26 cellular contexts compared by ENCODE assay signal in genomic region chr1:119387858-119388257, GRCh38. TPM values are rescaled to one million over a fixed set of nuclear protein-coding genes. Genes with fewer than 3 reads are reported as not detected.
A peak's percentile ranks its signal among the peaks of the same experiment; 100 is the strongest.
DNase-seq lines count a peak whose midpoint lies in the region; ATAC-seq, FAIRE-seq and TF ChIP-seq lines count a peak whose summit lies in the region.
"Had no signal": no experiment of that assay in that cellular context is flagged by ENCODE, and none has a peak within 500 bp of the region (broad histone marks: within the 10 kb centered on the region; RNA-seq: fewer than 3 reads in every experiment).

No MANE protein-coding gene starts in this region.

- no peak overlapping the region for H3K4ac ChIP-seq in H1 (replicated peaks; ENCODE audit: insufficient read length, low read depth, low read length)

- H3K36me3 ChIP-seq in liver (ENCODE audit: control insufficient read depth in 4 of 4, insufficient read depth in 3 of 4, low read depth in 1 of 4, low read length in 3 of 4) (peaks cover 0 to 40% (median 17%) of the 10 kb centered on the region in 4 donors), HepG2 (replicated peaks in 1 of 2; ENCODE audit: control insufficient read depth in 1 of 2, insufficient read depth in 2 of 2, low read length in 2 of 2) (no peaks in the 10 kb centered on the region), H1 (ENCODE audit: control insufficient read depth in 2 of 4, insufficient read depth in 4 of 4, low read length in 3 of 4) (no peaks in the 10 kb centered on the region)
- H3K36me3 ChIP-seq: BLaER1 treated with 17β-estradiol and CSF1 and Interleukin-3, amounts not matched to agents 10 nM and 100 nM; SJCRH30 had no signal

- H4K20me1 ChIP-seq in HepG2 (ENCODE audit: insufficient read depth, low read length), result no peaks in the 10 kb centered on the region
- H4K20me1 ChIP-seq in H1 (replicated peaks in 1 of 2; ENCODE audit: control insufficient read depth in 1 of 2, insufficient read depth in 2 of 2, low read length in 2 of 2), result no peaks in the 10 kb centered on the region
- H4K20me1 ChIP-seq: BLaER1 treated with 17β-estradiol and CSF1 and Interleukin-3, amounts not matched to agents 10 nM and 100 nM had no signal

- H3K27ac ChIP-seq in liver (ENCODE audit: low read depth in 1 of 2, low read length in 2 of 2), result peak overlapping the region; percentile 45 to 51
- H3K27ac ChIP-seq in HepG2 (ENCODE audit: extremely low read length, insufficient read depth, low read length), result no peak overlapping the region
- no peak overlapping the region for H3K27ac ChIP-seq in H1 (ENCODE audit: low read depth, low read length)
- H3K27ac ChIP-seq: BLaER1 treated with 17β-estradiol and CSF1 and Interleukin-3, amounts not matched to agents 10 nM and 100 nM; HL-60; SJCRH30 had no signal

- no peak overlapping the region for H4K5ac ChIP-seq in H1 (ENCODE audit: insufficient read length, low read depth, low read length)

- no TSS peak for BruUV-seq in HepG2 (replicated peaks; lab: Mats Ljungman, UMichigan)

- no peak overlapping the region for H3K56ac ChIP-seq in H1 (replicated peaks; ENCODE audit: insufficient read length, low read depth, low read length)

- H2BK15ac ChIP-seq in H1 (ENCODE audit: low read length), result no peak overlapping the region

- H3K4me1 Mint-ChIP-seq in T-cell, result no peaks in the 10 kb centered on the region

- ATAC-seq in HepG2 (no peak), left lobe of liver (peak; percentile 41), T-cell (replicated peaks in 1 of 4) (no peak), HG02763 (IDR thresholded peaks at IDR 0.05; ENCODE audit: unreplicated experiment) (no peak)
- ATAC-seq: CD8-positive, alpha-beta T cell had no signal

- H3K27ac Mint-ChIP-seq in T-cell, result no peak overlapping the region
- H3K27ac Mint-ChIP-seq: CD8-positive, alpha-beta T cell had no signal

- WGBS in liver, result 38% methylated on average over 3 of the region's 3 CpGs
- WGBS in HepG2 (ENCODE audit: low lambda C conversion rate), result 14% methylated on average over 3 of the region's 3 CpGs
- WGBS in H1 (ENCODE audit: extremely low coverage in 1 of 2, insufficient coverage in 1 of 2, insufficient read length in 1 of 2, insufficient replicate concordance in 2 of 2, low coverage in 1 of 2, low lambda C conversion rate in 2 of 2, missing lambda C conversion rate in 1 of 2), 2 experiments, result 57% methylated on average over 3 of the region's 3 CpGs; no CpG with 5 or more reads in 1 of the 2 experiments

- TF ChIP-seq RAD21 in liver (IDR thresholded peaks at IDR 0.05) (no peak), HepG2 (CRISPR knock-in tag; IDR thresholded peaks at IDR 0.05) (no peak), H1 (IDR thresholded peaks at IDR 0.05 in 1 of 2, conservative IDR thresholded peaks at IDR 0.05 in 1 of 2; ENCODE audit: low read depth in 2 of 2, low read length in 2 of 2) (no peak)

- H3K79me2 ChIP-seq in HepG2 (ENCODE audit: insufficient read depth, low read length), result no peaks in the 10 kb centered on the region
- no peaks in the 10 kb centered on the region for H3K79me2 ChIP-seq in H1 (ENCODE audit: control insufficient read depth in 1 of 2, insufficient read depth in 2 of 2, low read length in 2 of 2)

- no peak overlapping the region for H2BK12ac ChIP-seq in H1 (ENCODE audit: low read depth, low read length)

- H2AK5ac ChIP-seq in H1 (ENCODE audit: low read depth, low read length), result no peak overlapping the region

- H3K4me3 ChIP-seq in liver (ENCODE audit: low read depth in 1 of 3, low read length in 3 of 3) (no peak overlapping the region), HepG2 (replicated peaks in 1 of 3; ENCODE audit: insufficient read depth in 1 of 3, low read depth in 2 of 3, low read length in 3 of 3) (no peak overlapping the region), H1 (ENCODE audit: extremely low read depth in 1 of 4, insufficient read depth in 2 of 4, low read depth in 3 of 4, low read length in 4 of 4) (no peak overlapping the region)
- H3K4me3 ChIP-seq: BLaER1 treated with 17β-estradiol and CSF1 and Interleukin-3, amounts not matched to agents 10 nM and 100 nM; SJCRH30 had no signal

- H2BK20ac ChIP-seq in H1 (ENCODE audit: low read length), result no peak overlapping the region

- H3K36me3 Mint-ChIP-seq in T-cell, result no peaks in the 10 kb centered on the region
- H3K36me3 Mint-ChIP-seq: CD8-positive, alpha-beta T cell had no signal

- CTCF ChIA-PET in HepG2 (lab: Yijun Ruan, JAX; ENCODE audit: low intra/inter-chr PET ratio, low total read pairs), result no interaction called here
- CTCF ChIA-PET in H1 (lab: Charles Lee; ENCODE audit: partially characterized antibody), result interaction anchor here (0.6 to 1.5 kb wide), 5 partner anchors 14 to 1779 kb away, joined by 3 to 5 read pairs (median 4); no protein-coding TSS in a partner anchor
- CTCF ChIA-PET in T-cell (lab: Charles Lee), result no interaction called here

- H3K4me2 ChIP-seq in HepG2 (ENCODE audit: low read depth, low read length) (no peak overlapping the region), H1 (ENCODE audit: insufficient read depth in 1 of 2, low read depth in 2 of 2, low read length in 2 of 2) (no peak overlapping the region)
- H3K4me2 ChIP-seq: BLaER1 treated with 17β-estradiol and CSF1 and Interleukin-3, amounts not matched to agents 10 nM and 100 nM had no signal

- intact Hi-C loops in HepG2 (cut with micrococcal nuclease; ENCODE audit: unreplicated experiment), result no loop called here

- H3K4me1 ChIP-seq in liver (ENCODE audit: control insufficient read depth in 4 of 4, insufficient read depth in 4 of 4, low read length in 3 of 4) (peaks cover 11 to 90% (median 65%) of the 10 kb centered on the region in 4 donors), HepG2 (ENCODE audit: insufficient read depth, low read length) (no peaks in the 10 kb centered on the region; the same call in 1 of the 2 replicates), H1 (replicated peaks in 1 of 4; ENCODE audit: control insufficient read depth in 3 of 4, insufficient read depth in 4 of 4, low read length in 3 of 4) (peaks cover 0 to 5% (median 1%) of the 10 kb centered on the region in 4 experiments; a peak in 2 of 7 replicates)
- H3K4me1 ChIP-seq: BLaER1 treated with 17β-estradiol and CSF1 and Interleukin-3, amounts not matched to agents 10 nM and 100 nM; SJCRH30 had no signal

- no peak overlapping the region for H2AFZ ChIP-seq in HepG2 (ENCODE audit: low read length)
- peak overlapping the region; percentile 87 for H2AFZ ChIP-seq in H1 (ENCODE audit: low read length)

- POLR2A ChIA-PET in HepG2 (lab: Yijun Ruan, JAX) (no interaction called here), H1 (lab: Charles Lee; ENCODE audit: partially characterized antibody) (no interaction called here), T-cell (lab: Charles Lee) (no interaction called here)

- H2BK120ac ChIP-seq in H1 (replicated peaks; ENCODE audit: low read depth, low read length), result no peak overlapping the region

- TF ChIP-seq POLR2A in HepG2 (IDR thresholded peaks at IDR 0.05; ENCODE audit: insufficient read depth in 1 of 2, low read depth in 2 of 2, low read length in 2 of 2) (no peak), H1 (IDR thresholded peaks at IDR 0.05; ENCODE audit: control extremely low read depth in 1 of 2, low read depth in 2 of 2, low read length in 2 of 2) (no peak)

- TF ChIP-seq EP300 in HepG2 (IDR thresholded peaks at IDR 0.05; ENCODE audit: low read depth in 2 of 2, low read length in 2 of 2) (no peak), HepG2 (CRISPR knock-in tag; IDR thresholded peaks at IDR 0.05; ENCODE audit: borderline replicate concordance) (no peak), H1 (IDR thresholded peaks at IDR 0.05; ENCODE audit: borderline replicate concordance in 1 of 2, low read depth in 2 of 2, low read length in 2 of 2) (no peak)

- no peaks in the 10 kb centered on the region for H3K79me1 ChIP-seq in H1 (ENCODE audit: low read depth, low read length)

- no peak overlapping the region for H2BK5ac ChIP-seq in H1 (ENCODE audit: low read depth, low read length)

- no peak overlapping the region for H3K14ac ChIP-seq in H1 (ENCODE audit: insufficient read length)

- no peak for FAIRE-seq in HepG2 (lab: Jason Lieb, UNC)
- peak; percentile 75 for FAIRE-seq in H1 (lab: Jason Lieb, UNC)
- FAIRE-seq: H54, RCC 7860 had no signal

- no peak overlapping the region for H3K18ac ChIP-seq in H1 (ENCODE audit: extremely low read depth, low read length)

- peaks cover 0 to 10% of the 10 kb centered on the region in 2 donors for H3K27me3 Mint-ChIP-seq in T-cell

- no peak for DNase-seq in HepG2 (ENCODE audit: low spot score)
- DNase-seq in H1 (ENCODE audit: low read depth in 1 of 2, low spot score in 2 of 2), result no peak
- DNase-seq in left lobe of liver (ENCODE audit: low spot score), result no peak
- no peak for DNase-seq in T-cell
- no peak for DNase-seq in hepatic stellate cell (ENCODE audit: low spot score)
- no peak for DNase-seq in NCI-H1105 treated with DMSO at 0.1 percent for 48 hours (lab: John Stamatoyannopoulos, UW)
- DNase-seq: 8988T; CD8-positive, alpha-beta T cell; GDM1; KBM-7; NCI-H1092; NCI-H146; NCI-H2029; NCI-H226; NCI-H510A treated with DMSO at 0.1 percent for 48 hours; NCI-H748 treated with DMSO at 0.1 percent for 48 hours; NK-92 treated with Interleukin-12 subunit alpha and Interleukin-12 subunit beta, amount 100 ng/mL, for 24 hours; SJCRH30 had no signal

- no peaks in the 10 kb centered on the region for H3K23me2 ChIP-seq in H1 (ENCODE audit: low read depth, low read length)

- H3K9me3 Mint-ChIP-seq in T-cell, result no peaks in the 10 kb centered on the region
- H3K9me3 Mint-ChIP-seq: CD8-positive, alpha-beta T cell had no signal

- in situ Hi-C loops in HepG2 (cut with HindIII; ENCODE audit: extremely low pct_ligation_motif_present, low pct_unique_long_range_greater_than_20kb), result no loop called here

- no peak overlapping the region for H4K8ac ChIP-seq in H1 (ENCODE audit: extremely low read depth, insufficient read depth, low read length)

- H3K27me3 ChIP-seq in liver (ENCODE audit: control insufficient read depth in 4 of 4, insufficient read depth in 4 of 4, low read length in 3 of 4) (no peaks in the 10 kb centered on the region), HepG2 (ENCODE audit: control insufficient read depth in 1 of 2, insufficient read depth in 2 of 2, low read length in 2 of 2) (no peaks in the 10 kb centered on the region), H1 (replicated peaks in 1 of 4; ENCODE audit: control insufficient read depth in 3 of 4, extremely low read depth in 1 of 4, insufficient read depth in 3 of 4, low read length in 3 of 4) (no peaks in the 10 kb centered on the region)
- H3K27me3 ChIP-seq: BLaER1 treated with 17β-estradiol and CSF1 and Interleukin-3, amounts not matched to agents 10 nM and 100 nM had no signal

- no peak for TF ChIP-seq CTCF in liver (IDR thresholded peaks at IDR 0.05; ENCODE audit: low read depth, low read length, missing input control)
- TF ChIP-seq CTCF in HepG2 (CRISPR knock-in tag; IDR thresholded peaks at IDR 0.05), result no peak
- TF ChIP-seq CTCF in H1 (IDR thresholded peaks at IDR 0.05; ENCODE audit: control extremely low read depth in 1 of 3, insufficient read depth in 1 of 3, low read depth in 1 of 3, low read length in 3 of 3), result no peak

- no peak overlapping the region for H3K23ac ChIP-seq in H1 (ENCODE audit: insufficient read length)

- H3K9ac ChIP-seq in liver (ENCODE audit: low read depth in 1 of 2, low read length in 2 of 2), result no peak overlapping the region
- H3K9ac ChIP-seq in HepG2 (ENCODE audit: insufficient read depth, low read depth, low read length), result no peak overlapping the region
- H3K9ac ChIP-seq in H1 (replicated peaks in 1 of 4; ENCODE audit: extremely low read depth in 1 of 4, low read depth in 3 of 4, low read length in 3 of 4), result no peak overlapping the region
- H3K9ac ChIP-seq: BLaER1 treated with 17β-estradiol and CSF1 and Interleukin-3, amounts not matched to agents 10 nM and 100 nM had no signal

- no peaks in the 10 kb centered on the region for H3K9me3 ChIP-seq in liver (ENCODE audit: control insufficient read depth in 4 of 4, low read length in 3 of 4)
- no peaks in the 10 kb centered on the region for H3K9me3 ChIP-seq in HepG2 (ENCODE audit: low read length)
- no peaks in the 10 kb centered on the region for H3K9me3 ChIP-seq in H1 (ENCODE audit: insufficient read depth in 2 of 2, low read depth in 1 of 2, low read length in 1 of 2)
- H3K9me3 ChIP-seq: BLaER1 treated with 17β-estradiol and CSF1 and Interleukin-3, amounts not matched to agents 10 nM and 100 nM; SJCRH30 had no signal

- no peak overlapping the region for H4K91ac ChIP-seq in H1 (replicated peaks; ENCODE audit: insufficient read length, low read length)

- no peak overlapping the region for H3K4me3 Mint-ChIP-seq in T-cell
- H3K4me3 Mint-ChIP-seq: CD8-positive, alpha-beta T cell had no signal

RNA-seq across cellular contexts. Expression of gene HAO2, which starts 19.3 kb away (rescaled TPM):
- total RNA-seq in liver (100 to 1,000 TPM in 1 of 2 donors, 1 to 10 TPM in 1; 8.2 to 377 TPM), HepG2 (2016; rRNA removed; fragmentation: Illumina TruSeq; extraction: Trizol) (0.09 TPM in 1 of 2 replicates, not detected in the other), left lobe of liver (206 TPM), T-cell (not detected)
- polyA plus RNA-seq in liver (100 to 1,000 TPM in 1 of 2 donors, 10 to 100 TPM in 1; 64.1 to 236 TPM), HepG2 (2011; rRNA removed) (0.05 and 0.08 TPM in 2 replicates), H1 (2011; rRNA removed) (0.08 TPM in 1 of 2 replicates, not detected in the other)
- total RNA-seq in HepG2 (2016; cell fraction: cytosol; rRNA removed; fragmentation: Illumina TruSeq; extraction: Trizol; ENCODE audit: low read depth), result not detected in 2 replicates
- total RNA-seq in HepG2 (2016; cell fraction: insoluble cytoplasmic fraction; rRNA removed; fragmentation: Illumina TruSeq; extraction: Trizol), result 0.15 TPM in 1 of 2 replicates, not detected in the other
- 0.28 TPM in 1 of 2 replicates, not detected in the other for total RNA-seq in HepG2 (2016; cell fraction: membrane; rRNA removed; fragmentation: Illumina TruSeq; extraction: Trizol)
- 0.34 and 0.40 TPM in 2 replicates for total RNA-seq in HepG2 (2016; cell fraction: nucleus; rRNA removed; fragmentation: Illumina TruSeq; extraction: Trizol)
- polyA plus RNA-seq in HepG2 (2011; cell fraction: cytosol; rRNA removed), result 0.03 and 0.08 TPM in 2 replicates
- 0.90 and 0.96 TPM in 2 replicates for polyA plus RNA-seq in HepG2 (2011; cell fraction: nucleus; rRNA removed)
- polyA plus RNA-seq in HepG2 (2012), result 0.19 and 0.42 TPM in 2 replicates
- not detected in 2 replicates for polyA plus RNA-seq in HepG2 (2016; cell fraction: cytosol; fragmentation: Illumina TruSeq; extraction: Trizol; ENCODE audit: low read depth)
- polyA plus RNA-seq in HepG2 (2016; cell fraction: insoluble cytoplasmic fraction; fragmentation: Illumina TruSeq; extraction: Trizol; ENCODE audit: low read depth), result not detected in 2 replicates
- not detected in 2 replicates for polyA plus RNA-seq in HepG2 (2016; cell fraction: membrane; fragmentation: Illumina TruSeq; extraction: Trizol; ENCODE audit: low read depth)
- 0.27 TPM in 1 of 2 replicates, not detected in the other for polyA plus RNA-seq in HepG2 (2016; cell fraction: nucleus; fragmentation: Illumina TruSeq; extraction: Trizol; ENCODE audit: insufficient read depth, low read depth)
- 0.48 TPM in 1 of 2 replicates, not detected in the other for polyA minus RNA-seq in HepG2 (2011; rRNA and poly(A)+ RNA removed; ENCODE audit: low replicate concordance)
- not detected in 2 replicates for polyA minus RNA-seq in HepG2 (2011; cell fraction: cytosol; rRNA and poly(A)+ RNA removed)
- polyA minus RNA-seq in HepG2 (2011; cell fraction: nucleus; rRNA and poly(A)+ RNA removed), result 0.87 and 0.90 TPM in 2 replicates
- total RNA-seq in H1 (2021; fragmentation: NEBNext Ultra II Directional; extraction: Animal tissue kit (Norgen Biotek cat#: 25700)), result not detected in 2 replicates
- 0.06 TPM for polyA plus RNA-seq in H1 (2011; cell fraction: cytosol; rRNA removed)
- 0.50 TPM for polyA plus RNA-seq in H1 (2011; cell fraction: nucleus; rRNA removed)
- not detected in 4 replicates for polyA plus RNA-seq in H1 (2012, experiment 1 of 2)
- 0.16 TPM for polyA plus RNA-seq in H1 (2012, experiment 2 of 2)
- polyA plus RNA-seq in H1 (2013, experiment 1 of 2), result 0.20 TPM
- 0.06 TPM for polyA plus RNA-seq in H1 (2013, experiment 2 of 2)
- polyA minus RNA-seq in H1 (2011; rRNA and poly(A)+ RNA removed), result 0.19 and 0.20 TPM in 2 replicates
- not detected for polyA minus RNA-seq in H1 (2011; cell fraction: cytosol; rRNA and poly(A)+ RNA removed)
- not detected for polyA minus RNA-seq in H1 (2011; cell fraction: nucleus; rRNA and poly(A)+ RNA removed)
- total RNA-seq: CD8-positive, alpha-beta T cell; HT-29; OCI-LY7; SJCRH30 had no signal

RNA-seq across cellular contexts. Expression of gene HSD3B2, which starts 27.1 kb away (rescaled TPM):
- under 1 TPM in 1 of 2 donors, not detected in 1; 0.25 TPM for total RNA-seq in liver
- under 1 TPM; 0.14 to 0.18 TPM for polyA plus RNA-seq in liver
- total RNA-seq in HepG2 (2016; rRNA removed; fragmentation: Illumina TruSeq; extraction: Trizol), result not detected in 2 replicates
- not detected in 2 replicates for total RNA-seq in HepG2 (2016; cell fraction: cytosol; rRNA removed; fragmentation: Illumina TruSeq; extraction: Trizol; ENCODE audit: low read depth)
- not detected in 2 replicates for total RNA-seq in HepG2 (2016; cell fraction: insoluble cytoplasmic fraction; rRNA removed; fragmentation: Illumina TruSeq; extraction: Trizol)
- total RNA-seq in HepG2 (2016; cell fraction: membrane; rRNA removed; fragmentation: Illumina TruSeq; extraction: Trizol), result not detected in 2 replicates
- total RNA-seq in HepG2 (2016; cell fraction: nucleus; rRNA removed; fragmentation: Illumina TruSeq; extraction: Trizol), result not detected in 2 replicates
- 0.04 and 0.20 TPM in 2 replicates for polyA plus RNA-seq in HepG2 (2011; rRNA removed)
- polyA plus RNA-seq in HepG2 (2011; cell fraction: cytosol; rRNA removed), result not detected in 2 replicates
- polyA plus RNA-seq in HepG2 (2011; cell fraction: nucleus; rRNA removed), result 0.23 TPM in 1 of 2 replicates, not detected in the other
- not detected in 2 replicates for polyA plus RNA-seq in HepG2 (2012)
- polyA plus RNA-seq in HepG2 (2016; cell fraction: cytosol; fragmentation: Illumina TruSeq; extraction: Trizol; ENCODE audit: low read depth), result not detected in 2 replicates
- not detected in 2 replicates for polyA plus RNA-seq in HepG2 (2016; cell fraction: insoluble cytoplasmic fraction; fragmentation: Illumina TruSeq; extraction: Trizol; ENCODE audit: low read depth)
- polyA plus RNA-seq in HepG2 (2016; cell fraction: membrane; fragmentation: Illumina TruSeq; extraction: Trizol; ENCODE audit: low read depth), result not detected in 2 replicates
- not detected in 2 replicates for polyA plus RNA-seq in HepG2 (2016; cell fraction: nucleus; fragmentation: Illumina TruSeq; extraction: Trizol; ENCODE audit: insufficient read depth, low read depth)
- not detected in 2 replicates for polyA minus RNA-seq in HepG2 (2011; rRNA and poly(A)+ RNA removed; ENCODE audit: low replicate concordance)
- not detected in 2 replicates for polyA minus RNA-seq in HepG2 (2011; cell fraction: cytosol; rRNA and poly(A)+ RNA removed)
- polyA minus RNA-seq in HepG2 (2011; cell fraction: nucleus; rRNA and poly(A)+ RNA removed), result 0.39 TPM in 1 of 2 replicates, not detected in the other
- total RNA-seq in H1 (2021; fragmentation: NEBNext Ultra II Directional; extraction: Animal tissue kit (Norgen Biotek cat#: 25700)), result not detected in 2 replicates
- polyA plus RNA-seq in H1 (2011; rRNA removed), result 0.05 TPM in 1 of 2 replicates, not detected in the other
- polyA plus RNA-seq in H1 (2011; cell fraction: cytosol; rRNA removed), result not detected
- 0.14 TPM for polyA plus RNA-seq in H1 (2011; cell fraction: nucleus; rRNA removed)
- polyA plus RNA-seq in H1 (2012, experiment 1 of 2), result not detected in 4 replicates
- not detected for polyA plus RNA-seq in H1 (2012, experiment 2 of 2)
- not detected for polyA plus RNA-seq in H1 (2013, experiment 1 of 2)
- polyA plus RNA-seq in H1 (2013, experiment 2 of 2), result not detected
- not detected in 2 replicates for polyA minus RNA-seq in H1 (2011; rRNA and poly(A)+ RNA removed)
- polyA minus RNA-seq in H1 (2011; cell fraction: cytosol; rRNA and poly(A)+ RNA removed), result not detected
- not detected for polyA minus RNA-seq in H1 (2011; cell fraction: nucleus; rRNA and poly(A)+ RNA removed)
- 0.83 TPM for total RNA-seq in left lobe of liver
- total RNA-seq in T-cell, result 1 to 10 TPM in 2 of 5 donors, under 1 TPM in 1, not detected in 2; 0.59 to 2.6 (median 1.1) TPM
- total RNA-seq: CD8-positive, alpha-beta T cell; HT-29; OCI-LY7; SJCRH30 had no signal

Comparison
In these comparisons a context has a peak if more than half of its experiments do, and no peak if none do; other contexts are left out.
1. H3K27ac ChIP-seq: peak in liver (2 of 2); none in HepG2 (single experiment) and H1 (single experiment).